1 cellular context compared by ENCODE assay signal in the genomic region with DNA sequence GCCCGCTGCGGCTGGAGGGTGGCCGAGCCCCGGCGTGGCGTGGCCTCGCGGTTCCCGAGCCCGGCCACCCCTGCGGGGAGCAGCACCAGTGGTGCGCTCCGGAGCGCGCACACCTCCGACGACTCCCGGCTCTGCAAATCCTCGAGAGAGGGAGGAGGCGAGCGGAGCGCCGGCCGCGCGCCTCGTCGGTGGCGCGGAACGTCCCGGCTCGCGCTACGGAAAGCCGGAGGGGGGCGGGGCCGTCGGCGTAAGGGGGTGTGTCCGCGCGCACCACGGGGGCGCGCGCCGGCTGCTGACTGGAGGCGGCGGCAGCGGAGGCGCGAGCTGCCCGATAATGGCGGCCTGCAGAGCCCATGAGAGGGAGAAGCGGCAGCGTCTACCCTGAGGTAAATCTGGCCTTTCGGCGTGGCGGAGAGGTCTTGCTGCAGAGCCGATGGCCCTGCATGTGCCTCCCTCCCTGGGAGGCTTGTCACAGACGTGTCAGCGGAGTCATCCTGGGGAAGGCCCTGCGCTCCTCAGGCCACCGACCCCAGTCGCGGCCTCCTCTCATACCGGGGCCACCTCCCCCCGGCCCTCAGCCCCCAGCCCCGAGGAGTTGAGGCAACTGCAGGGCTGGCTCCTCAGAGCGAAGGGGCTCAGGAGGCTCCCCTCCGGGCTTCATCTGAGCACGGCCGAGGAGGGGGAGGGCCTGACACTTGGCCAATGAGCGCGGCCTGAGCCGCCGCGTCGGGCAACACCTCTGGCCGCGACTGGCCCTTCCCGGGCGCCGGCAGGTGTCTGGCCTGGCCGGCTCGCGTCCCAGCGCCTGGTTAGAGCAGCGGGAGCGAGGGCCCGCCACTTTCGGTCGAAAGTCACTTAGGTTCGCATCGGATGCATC.
TF ChIP-seq lines count a peak whose summit lies in the region.

A gene (plus strand): TSS at position 295 of the 877 bp plus-strand sequence. CDS start 2,485 bp downstream, outside the sequence.

TF ChIP-seq in K562, 482 proteins besides CTCF, POLR2A, EP300 and RAD21 (continued from another document and continues in another):
- TF ChIP-seq, protein P1, sequence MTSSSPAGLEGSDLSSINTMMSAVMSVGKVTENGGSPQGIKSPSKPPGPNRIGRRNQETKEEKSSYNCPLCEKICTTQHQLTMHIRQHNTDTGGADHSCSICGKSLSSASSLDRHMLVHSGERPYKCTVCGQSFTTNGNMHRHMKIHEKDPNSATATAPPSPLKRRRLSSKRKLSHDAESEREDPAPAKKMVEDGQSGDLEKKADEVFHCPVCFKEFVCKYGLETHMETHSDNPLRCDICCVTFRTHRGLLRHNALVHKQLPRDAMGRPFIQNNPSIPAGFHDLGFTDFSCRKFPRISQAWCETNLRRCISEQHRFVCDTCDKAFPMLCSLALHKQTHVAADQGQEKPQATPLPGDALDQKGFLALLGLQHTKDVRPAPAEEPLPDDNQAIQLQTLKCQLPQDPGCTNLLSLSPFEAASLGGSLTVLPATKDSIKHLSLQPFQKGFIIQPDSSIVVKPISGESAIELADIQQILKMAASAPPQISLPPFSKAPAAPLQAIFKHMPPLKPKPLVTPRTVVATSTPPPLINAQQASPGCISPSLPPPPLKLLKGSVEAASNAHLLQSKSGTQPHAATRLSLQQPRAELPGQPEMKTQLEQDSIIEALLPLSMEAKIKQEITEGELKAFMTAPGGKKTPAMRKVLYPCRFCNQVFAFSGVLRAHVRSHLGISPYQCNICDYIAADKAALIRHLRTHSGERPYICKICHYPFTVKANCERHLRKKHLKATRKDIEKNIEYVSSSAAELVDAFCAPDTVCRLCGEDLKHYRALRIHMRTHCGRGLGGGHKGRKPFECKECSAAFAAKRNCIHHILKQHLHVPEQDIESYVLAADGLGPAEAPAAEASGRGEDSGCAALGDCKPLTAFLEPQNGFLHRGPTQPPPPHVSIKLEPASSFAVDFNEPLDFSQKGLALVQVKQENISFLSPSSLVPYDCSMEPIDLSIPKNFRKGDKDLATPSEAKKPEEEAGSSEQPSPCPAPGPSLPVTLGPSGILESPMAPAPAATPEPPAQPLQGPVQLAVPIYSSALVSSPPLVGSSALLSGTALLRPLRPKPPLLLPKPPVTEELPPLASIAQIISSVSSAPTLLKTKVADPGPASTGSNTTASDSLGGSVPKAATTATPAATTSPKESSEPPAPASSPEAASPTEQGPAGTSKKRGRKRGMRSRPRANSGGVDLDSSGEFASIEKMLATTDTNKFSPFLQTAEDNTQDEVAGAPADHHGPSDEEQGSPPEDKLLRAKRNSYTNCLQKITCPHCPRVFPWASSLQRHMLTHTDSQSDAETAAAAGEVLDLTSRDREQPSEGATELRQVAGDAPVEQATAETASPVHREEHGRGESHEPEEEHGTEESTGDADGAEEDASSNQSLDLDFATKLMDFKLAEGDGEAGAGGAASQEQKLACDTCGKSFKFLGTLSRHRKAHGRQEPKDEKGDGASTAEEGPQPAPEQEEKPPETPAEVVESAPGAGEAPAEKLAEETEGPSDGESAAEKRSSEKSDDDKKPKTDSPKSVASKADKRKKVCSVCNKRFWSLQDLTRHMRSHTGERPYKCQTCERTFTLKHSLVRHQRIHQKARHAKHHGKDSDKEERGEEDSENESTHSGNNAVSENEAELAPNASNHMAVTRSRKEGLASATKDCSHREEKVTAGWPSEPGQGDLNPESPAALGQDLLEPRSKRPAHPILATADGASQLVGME (CRISPR knock-in tag; IDR thresholded peaks at IDR 0.05): peak; percentile 63; the same call in 1 of the 2 replicates
- TF ChIP-seq XRCC5 (IDR thresholded peaks at IDR 0.05; ENCODE audit: low read depth, low read length): 0 out of 2 replicates have a peak, but pooled peaks have one; percentile 44
- TF ChIP-seq, protein P2, sequence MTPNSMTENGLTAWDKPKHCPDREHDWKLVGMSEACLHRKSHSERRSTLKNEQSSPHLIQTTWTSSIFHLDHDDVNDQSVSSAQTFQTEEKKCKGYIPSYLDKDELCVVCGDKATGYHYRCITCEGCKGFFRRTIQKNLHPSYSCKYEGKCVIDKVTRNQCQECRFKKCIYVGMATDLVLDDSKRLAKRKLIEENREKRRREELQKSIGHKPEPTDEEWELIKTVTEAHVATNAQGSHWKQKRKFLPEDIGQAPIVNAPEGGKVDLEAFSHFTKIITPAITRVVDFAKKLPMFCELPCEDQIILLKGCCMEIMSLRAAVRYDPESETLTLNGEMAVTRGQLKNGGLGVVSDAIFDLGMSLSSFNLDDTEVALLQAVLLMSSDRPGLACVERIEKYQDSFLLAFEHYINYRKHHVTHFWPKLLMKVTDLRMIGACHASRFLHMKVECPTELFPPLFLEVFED (CRISPR knock-in tag; conservative IDR thresholded peaks at IDR 0.05): peak; percentile 54; the same call in 1 of the 2 replicates
- TF ChIP-seq MYNN (IDR thresholded peaks at IDR 0.05): no peak; the same call in 1 of the 2 replicates
- TF ChIP-seq MYNN (CRISPR knock-in tag; IDR thresholded peaks at IDR 0.05): no peak
- TF ChIP-seq ZZZ3 (IDR thresholded peaks at IDR 0.05): no peak
- TF ChIP-seq, protein P3, sequence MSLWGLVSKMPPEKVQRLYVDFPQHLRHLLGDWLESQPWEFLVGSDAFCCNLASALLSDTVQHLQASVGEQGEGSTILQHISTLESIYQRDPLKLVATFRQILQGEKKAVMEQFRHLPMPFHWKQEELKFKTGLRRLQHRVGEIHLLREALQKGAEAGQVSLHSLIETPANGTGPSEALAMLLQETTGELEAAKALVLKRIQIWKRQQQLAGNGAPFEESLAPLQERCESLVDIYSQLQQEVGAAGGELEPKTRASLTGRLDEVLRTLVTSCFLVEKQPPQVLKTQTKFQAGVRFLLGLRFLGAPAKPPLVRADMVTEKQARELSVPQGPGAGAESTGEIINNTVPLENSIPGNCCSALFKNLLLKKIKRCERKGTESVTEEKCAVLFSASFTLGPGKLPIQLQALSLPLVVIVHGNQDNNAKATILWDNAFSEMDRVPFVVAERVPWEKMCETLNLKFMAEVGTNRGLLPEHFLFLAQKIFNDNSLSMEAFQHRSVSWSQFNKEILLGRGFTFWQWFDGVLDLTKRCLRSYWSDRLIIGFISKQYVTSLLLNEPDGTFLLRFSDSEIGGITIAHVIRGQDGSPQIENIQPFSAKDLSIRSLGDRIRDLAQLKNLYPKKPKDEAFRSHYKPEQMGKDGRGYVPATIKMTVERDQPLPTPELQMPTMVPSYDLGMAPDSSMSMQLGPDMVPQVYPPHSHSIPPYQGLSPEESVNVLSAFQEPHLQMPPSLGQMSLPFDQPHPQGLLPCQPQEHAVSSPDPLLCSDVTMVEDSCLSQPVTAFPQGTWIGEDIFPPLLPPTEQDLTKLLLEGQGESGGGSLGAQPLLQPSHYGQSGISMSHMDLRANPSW (CRISPR knock-in tag; IDR thresholded peaks at IDR 0.05): no peak
- TF ChIP-seq ZNF239 (CRISPR knock-in tag; IDR thresholded peaks at IDR 0.05): no peak
- TF ChIP-seq ADNP (tag; IDR thresholded peaks at IDR 0.05): no peak
- TF ChIP-seq, protein P4, sequence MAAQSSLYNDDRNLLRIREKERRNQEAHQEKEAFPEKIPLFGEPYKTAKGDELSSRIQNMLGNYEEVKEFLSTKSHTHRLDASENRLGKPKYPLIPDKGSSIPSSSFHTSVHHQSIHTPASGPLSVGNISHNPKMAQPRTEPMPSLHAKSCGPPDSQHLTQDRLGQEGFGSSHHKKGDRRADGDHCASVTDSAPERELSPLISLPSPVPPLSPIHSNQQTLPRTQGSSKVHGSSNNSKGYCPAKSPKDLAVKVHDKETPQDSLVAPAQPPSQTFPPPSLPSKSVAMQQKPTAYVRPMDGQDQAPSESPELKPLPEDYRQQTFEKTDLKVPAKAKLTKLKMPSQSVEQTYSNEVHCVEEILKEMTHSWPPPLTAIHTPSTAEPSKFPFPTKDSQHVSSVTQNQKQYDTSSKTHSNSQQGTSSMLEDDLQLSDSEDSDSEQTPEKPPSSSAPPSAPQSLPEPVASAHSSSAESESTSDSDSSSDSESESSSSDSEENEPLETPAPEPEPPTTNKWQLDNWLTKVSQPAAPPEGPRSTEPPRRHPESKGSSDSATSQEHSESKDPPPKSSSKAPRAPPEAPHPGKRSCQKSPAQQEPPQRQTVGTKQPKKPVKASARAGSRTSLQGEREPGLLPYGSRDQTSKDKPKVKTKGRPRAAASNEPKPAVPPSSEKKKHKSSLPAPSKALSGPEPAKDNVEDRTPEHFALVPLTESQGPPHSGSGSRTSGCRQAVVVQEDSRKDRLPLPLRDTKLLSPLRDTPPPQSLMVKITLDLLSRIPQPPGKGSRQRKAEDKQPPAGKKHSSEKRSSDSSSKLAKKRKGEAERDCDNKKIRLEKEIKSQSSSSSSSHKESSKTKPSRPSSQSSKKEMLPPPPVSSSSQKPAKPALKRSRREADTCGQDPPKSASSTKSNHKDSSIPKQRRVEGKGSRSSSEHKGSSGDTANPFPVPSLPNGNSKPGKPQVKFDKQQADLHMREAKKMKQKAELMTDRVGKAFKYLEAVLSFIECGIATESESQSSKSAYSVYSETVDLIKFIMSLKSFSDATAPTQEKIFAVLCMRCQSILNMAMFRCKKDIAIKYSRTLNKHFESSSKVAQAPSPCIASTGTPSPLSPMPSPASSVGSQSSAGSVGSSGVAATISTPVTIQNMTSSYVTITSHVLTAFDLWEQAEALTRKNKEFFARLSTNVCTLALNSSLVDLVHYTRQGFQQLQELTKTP (IDR thresholded peaks at IDR 0.05; ENCODE audit: low read depth in 1 of 2, partially characterized antibody in 2 of 2): no peak
- TF ChIP-seq BMI1 (IDR thresholded peaks at IDR 0.05; ENCODE audit: low read length): no peak
- TF ChIP-seq, protein P5, sequence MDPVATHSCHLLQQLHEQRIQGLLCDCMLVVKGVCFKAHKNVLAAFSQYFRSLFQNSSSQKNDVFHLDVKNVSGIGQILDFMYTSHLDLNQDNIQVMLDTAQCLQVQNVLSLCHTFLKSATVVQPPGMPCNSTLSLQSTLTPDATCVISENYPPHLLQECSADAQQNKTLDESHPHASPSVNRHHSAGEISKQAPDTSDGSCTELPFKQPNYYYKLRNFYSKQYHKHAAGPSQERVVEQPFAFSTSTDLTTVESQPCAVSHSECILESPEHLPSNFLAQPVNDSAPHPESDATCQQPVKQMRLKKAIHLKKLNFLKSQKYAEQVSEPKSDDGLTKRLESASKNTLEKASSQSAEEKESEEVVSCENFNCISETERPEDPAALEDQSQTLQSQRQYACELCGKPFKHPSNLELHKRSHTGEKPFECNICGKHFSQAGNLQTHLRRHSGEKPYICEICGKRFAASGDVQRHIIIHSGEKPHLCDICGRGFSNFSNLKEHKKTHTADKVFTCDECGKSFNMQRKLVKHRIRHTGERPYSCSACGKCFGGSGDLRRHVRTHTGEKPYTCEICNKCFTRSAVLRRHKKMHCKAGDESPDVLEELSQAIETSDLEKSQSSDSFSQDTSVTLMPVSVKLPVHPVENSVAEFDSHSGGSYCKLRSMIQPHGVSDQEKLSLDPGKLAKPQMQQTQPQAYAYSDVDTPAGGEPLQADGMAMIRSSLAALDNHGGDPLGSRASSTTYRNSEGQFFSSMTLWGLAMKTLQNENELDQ (CRISPR knock-in tag; IDR thresholded peaks at IDR 0.05; ENCODE audit: borderline replicate concordance): no peak
- TF ChIP-seq MXI1 (IDR thresholded peaks at IDR 0.05; ENCODE audit: low read depth, low read length): peak; percentile 90
- TF ChIP-seq ZBTB1 (CRISPR knock-in tag; IDR thresholded peaks at IDR 0.05; ENCODE audit: borderline replicate concordance, low read depth): no peak; the same call in 1 of the 2 replicates
- TF ChIP-seq SMAD2 (IDR thresholded peaks at IDR 0.05; ENCODE audit: low read depth, low read length): no peak
- TF ChIP-seq, protein P6, sequence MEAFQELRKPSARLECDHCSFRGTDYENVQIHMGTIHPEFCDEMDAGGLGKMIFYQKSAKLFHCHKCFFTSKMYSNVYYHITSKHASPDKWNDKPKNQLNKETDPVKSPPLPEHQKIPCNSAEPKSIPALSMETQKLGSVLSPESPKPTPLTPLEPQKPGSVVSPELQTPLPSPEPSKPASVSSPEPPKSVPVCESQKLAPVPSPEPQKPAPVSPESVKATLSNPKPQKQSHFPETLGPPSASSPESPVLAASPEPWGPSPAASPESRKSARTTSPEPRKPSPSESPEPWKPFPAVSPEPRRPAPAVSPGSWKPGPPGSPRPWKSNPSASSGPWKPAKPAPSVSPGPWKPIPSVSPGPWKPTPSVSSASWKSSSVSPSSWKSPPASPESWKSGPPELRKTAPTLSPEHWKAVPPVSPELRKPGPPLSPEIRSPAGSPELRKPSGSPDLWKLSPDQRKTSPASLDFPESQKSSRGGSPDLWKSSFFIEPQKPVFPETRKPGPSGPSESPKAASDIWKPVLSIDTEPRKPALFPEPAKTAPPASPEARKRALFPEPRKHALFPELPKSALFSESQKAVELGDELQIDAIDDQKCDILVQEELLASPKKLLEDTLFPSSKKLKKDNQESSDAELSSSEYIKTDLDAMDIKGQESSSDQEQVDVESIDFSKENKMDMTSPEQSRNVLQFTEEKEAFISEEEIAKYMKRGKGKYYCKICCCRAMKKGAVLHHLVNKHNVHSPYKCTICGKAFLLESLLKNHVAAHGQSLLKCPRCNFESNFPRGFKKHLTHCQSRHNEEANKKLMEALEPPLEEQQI (IDR thresholded peaks at IDR 0.05): no peak
- no peak for TF ChIP-seq POLR3A (IDR thresholded peaks at IDR 0.05; ENCODE audit: borderline replicate concordance, extremely low read depth, insufficient read depth, insufficient read length)
- no peak; the same call in 1 of the 2 replicates for TF ChIP-seq CHD2 (IDR thresholded peaks at IDR 0.05; ENCODE audit: low read depth, low read length)
- no peak for TF ChIP-seq TEAD2 (tag; IDR thresholded peaks at IDR 0.05)
- TF ChIP-seq SIN3A (IDR thresholded peaks at IDR 0.05; ENCODE audit: borderline replicate concordance in 2 of 2, control insufficient read depth in 1 of 2, low read depth in 2 of 2, low read length in 2 of 2): peak; percentile 76 to 96; a peak in 3 of 4 replicates
- TF ChIP-seq MEF2D (tag; conservative IDR thresholded peaks at IDR 0.05; ENCODE audit: low read depth): no peak
- peak; percentile 58 for TF ChIP-seq TAF9B (IDR thresholded peaks at IDR 0.05; ENCODE audit: partially characterized antibody)
- no peak for TF ChIP-seq ZNF699 (CRISPR knock-in tag; IDR thresholded peaks at IDR 0.05; ENCODE audit: insufficient replicate concordance)
- TF ChIP-seq ZBTB17 (CRISPR knock-in tag; IDR thresholded peaks at IDR 0.05): peak; percentile 78; the same call in 1 of the 2 replicates
- TF ChIP-seq MCM3 (IDR thresholded peaks at IDR 0.05): no peak
- TF ChIP-seq ARID2 (IDR thresholded peaks at IDR 0.05): no peak
- no peak; the same call in 1 of the 2 replicates for TF ChIP-seq RFX5 (IDR thresholded peaks at IDR 0.05; ENCODE audit: low read depth, low read length)
- TF ChIP-seq ETS2 (tag; IDR thresholded peaks at IDR 0.05; ENCODE audit: borderline replicate concordance, poor library complexity, severe bottlenecking): no peak
- TF ChIP-seq, protein P7, sequence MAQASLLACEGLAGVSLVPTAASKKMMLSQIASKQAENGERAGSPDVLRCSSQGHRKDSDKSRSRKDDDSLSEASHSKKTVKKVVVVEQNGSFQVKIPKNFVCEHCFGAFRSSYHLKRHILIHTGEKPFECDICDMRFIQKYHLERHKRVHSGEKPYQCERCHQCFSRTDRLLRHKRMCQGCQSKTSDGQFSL (CRISPR knock-in tag; IDR thresholded peaks at IDR 0.05): no peak
- TF ChIP-seq, protein P7 (tag; IDR thresholded peaks at IDR 0.05): peak in 1 of 2 experiments; percentile 24; a peak in 1 of 4 replicates
- peak; percentile 66 for TF ChIP-seq SMAD4 (CRISPR knock-in tag; conservative IDR thresholded peaks at IDR 0.05)
